In the genomic region with DNA sequence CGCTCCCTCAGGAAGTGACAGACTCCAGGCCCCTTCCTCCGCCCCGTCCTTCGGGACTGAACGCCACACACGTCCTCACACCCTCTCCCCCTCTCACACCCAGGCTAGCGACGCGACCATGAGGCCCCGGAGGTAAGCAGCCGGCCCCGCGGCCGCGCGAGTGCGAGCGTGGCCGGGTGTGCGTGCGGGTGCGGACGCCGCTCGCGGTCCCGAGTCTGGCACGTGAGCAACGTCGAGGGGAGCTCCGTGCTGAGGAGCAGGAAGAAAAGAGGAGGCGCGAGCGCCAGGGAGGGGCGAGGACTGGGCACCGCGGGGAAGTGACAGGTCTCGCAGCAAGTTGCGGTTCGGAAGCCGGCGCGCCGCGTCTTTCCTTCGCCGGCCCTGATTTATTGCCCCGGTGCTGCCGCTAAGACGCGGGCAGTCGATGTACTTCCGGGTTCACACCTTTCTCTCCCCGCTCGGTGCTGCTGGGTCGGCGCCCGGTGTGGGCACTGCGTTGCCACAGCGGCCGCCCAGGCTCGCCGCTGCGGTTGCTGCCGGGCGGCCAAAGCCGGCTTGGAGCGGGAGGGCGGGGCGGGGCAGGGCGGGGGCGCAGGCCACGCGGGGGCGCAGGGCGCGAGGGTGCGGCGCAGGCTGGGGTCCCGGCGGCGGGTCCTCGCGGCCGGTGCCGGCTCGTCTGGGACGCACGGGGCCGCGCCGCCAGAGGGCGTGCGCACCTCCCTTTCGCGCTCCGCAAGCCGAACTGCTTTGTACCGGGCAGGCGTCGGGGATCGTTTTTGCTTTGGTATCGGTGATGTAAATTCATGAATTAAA, we compare ENCODE assay signal across 8 cellular contexts. TPM values are rescaled to one million over a fixed set of nuclear protein-coding genes. Genes with fewer than 3 reads are reported as not detected.
DNase-seq lines count a peak whose midpoint lies in the region; ATAC-seq and TF ChIP-seq lines count a peak whose summit lies in the region.

No MANE protein-coding gene starts in this region.

- peaks cover 32% of the 10 kb centered on the region for H3K27me3 ChIP-seq in CD4-positive, CD25-positive, alpha-beta regulatory T cell (ENCODE audit: control insufficient read depth, insufficient read depth, low read length)
- H3K27me3 ChIP-seq in SJSA1 (replicated peaks), result peaks cover 23% of the 10 kb centered on the region
- H3K27me3 ChIP-seq in kidney epithelial cell (ENCODE audit: control insufficient read depth, insufficient read depth, low read length), result peaks cover 16% of the 10 kb centered on the region

- H3K4me1 Mint-ChIP-seq in CD4-positive, CD25-positive, alpha-beta regulatory T cell, result peaks cover 0 to 13% (median 10%) of the 10 kb centered on the region in 4 donors

- no peaks in the 10 kb centered on the region for H3K36me3 ChIP-seq in CD4-positive, CD25-positive, alpha-beta regulatory T cell (ENCODE audit: control insufficient read depth, insufficient read depth, low read length)
- H3K36me3 ChIP-seq in SJSA1, result no peaks in the 10 kb centered on the region
- no peaks in the 10 kb centered on the region for H3K36me3 ChIP-seq in kidney epithelial cell (ENCODE audit: control insufficient read depth, insufficient read depth, low read length)

- DNase-seq in CD4-positive, CD25-positive, alpha-beta regulatory T cell, result peak in 1 of 3 donors; percentile 52
- DNase-seq in SJSA1 (ENCODE audit: low read depth in 1 of 2, low spot score in 2 of 2) (peak in 1 of 2 experiments; percentile 6), cardiac fibroblast (ENCODE audit: low read depth in 2 of 2) (peak; percentile 43 to 45), kidney epithelial cell (ENCODE audit: low read depth) (no peak), NCI-H1105 (lab: John Stamatoyannopoulos, UW) (no peak)
- peak; percentile 19 for DNase-seq in stimulated activated CD4-positive, alpha-beta T cell treated with anti-CD3 and anti-CD28 coated beads, Interleukin-1b, Interleukin-23, amount 100 ng/mL, for 48 hours

- peak overlapping the region; percentile 34 for H3K4me3 ChIP-seq in CD4-positive, CD25-positive, alpha-beta regulatory T cell (ENCODE audit: low read depth, low read length)
- peak overlapping the region; percentile 16 for H3K4me3 ChIP-seq in SJSA1
- peak overlapping the region; percentile 46 to 49 for H3K4me3 ChIP-seq in cardiac fibroblast (replicated peaks in 1 of 2; ENCODE audit: low read depth in 2 of 2, low read length in 2 of 2)
- peak overlapping the region; percentile 26 for H3K4me3 ChIP-seq in kidney epithelial cell (ENCODE audit: low read depth, low read length)

- H3K9me3 Mint-ChIP-seq in CD4-positive, CD25-positive, alpha-beta regulatory T cell, result peaks cover 0 to 11% (median 0%) of the 10 kb centered on the region in 7 donors

- H3K4me3 Mint-ChIP-seq in CD4-positive, CD25-positive, alpha-beta regulatory T cell, result peak overlapping the region; percentile 32 to 63 (median 46)

- H3K27ac Mint-ChIP-seq in CD4-positive, CD25-positive, alpha-beta regulatory T cell, result no peak overlapping the region

- H3K9me3 ChIP-seq in CD4-positive, CD25-positive, alpha-beta regulatory T cell (ENCODE audit: control insufficient read depth in 2 of 2, low read length in 2 of 2), result peaks cover 0 to 3% of the 10 kb centered on the region in 2 experiments
- H3K9me3 ChIP-seq in SJSA1 (replicated peaks), result peaks cover 4% of the 10 kb centered on the region; the same call in 1 of the 2 replicates

- H3K27ac ChIP-seq in CD4-positive, CD25-positive, alpha-beta regulatory T cell (ENCODE audit: insufficient read depth, low read length, poor library complexity, severe bottlenecking), result no peak overlapping the region
- no peak overlapping the region for H3K27ac ChIP-seq in SJSA1

- ATAC-seq in CD4-positive, CD25-positive, alpha-beta regulatory T cell (ENCODE audit: low read depth in 2 of 2), result peak in 1 of 2 donors; percentile 39
- ATAC-seq in GM21423 (IDR thresholded peaks at IDR 0.05; ENCODE audit: unreplicated experiment) (peak; percentile 75), GM18861 (IDR thresholded peaks at IDR 0.05; ENCODE audit: unreplicated experiment) (no peak)

- peaks cover 50% of the 10 kb centered on the region for H3K27me3 Mint-ChIP-seq in CD4-positive, CD25-positive, alpha-beta regulatory T cell

- H3K36me3 Mint-ChIP-seq in CD4-positive, CD25-positive, alpha-beta regulatory T cell, result no peaks in the 10 kb centered on the region

- peaks cover 4% of the 10 kb centered on the region for H3K4me1 ChIP-seq in CD4-positive, CD25-positive, alpha-beta regulatory T cell (ENCODE audit: control insufficient read depth, insufficient read depth, low read length, poor library complexity, severe bottlenecking)
- peaks cover 6% of the 10 kb centered on the region for H3K4me1 ChIP-seq in SJSA1 (replicated peaks)

- TF ChIP-seq CTCF in cardiac fibroblast (IDR thresholded peaks at IDR 0.05; ENCODE audit: low read depth, low read length), result peak; percentile 51
- TF ChIP-seq CTCF in kidney epithelial cell (IDR thresholded peaks at IDR 0.05; ENCODE audit: insufficient read depth, low read length, poor library complexity, severe bottlenecking), result peak; percentile 53

RNA-seq across cellular contexts. Expression of gene LIN28B, which starts 15.8 kb away (rescaled TPM):
- total RNA-seq in CD4-positive, CD25-positive, alpha-beta regulatory T cell, result not detected
- polyA plus RNA-seq in CD4-positive, CD25-positive, alpha-beta regulatory T cell, result not detected
- total RNA-seq in SJSA1 (2014; rRNA removed; shearing (Covaris generic)), result not detected in 2 replicates
- 0.07 and 0.92 TPM in 2 replicates for total RNA-seq in kidney epithelial cell

Comparison
In these comparisons a context has a peak if more than half of its experiments do, and no peak if none do; other contexts are left out.
1. DNase-seq: peak in cardiac fibroblast (2 of 2) and stimulated activated CD4-positive, alpha-beta T cell treated with anti-CD3 and anti-CD28 coated beads, Interleukin-1b, Interleukin-23, amount 100 ng/mL, for 48 hours (single experiment); none in kidney epithelial cell (single experiment) and NCI-H1105 (single experiment).
2. Peak in every context shown above with its lines, with median percentiles within 50 percentile points of each other: H3K4me3 ChIP-seq.